In genomic region chr2:201909961-201910361, GRCh38 we compare ENCODE assay signal across 9 cellular contexts.
DNase-seq lines count a peak whose midpoint lies in the region; ATAC-seq and TF ChIP-seq lines count a peak whose summit lies in the region.
"Had no signal": no experiment of that assay in that cellular context is flagged by ENCODE, and none has a peak within 500 bp of the region (broad histone marks: within the 10 kb centered on the region; RNA-seq: fewer than 3 reads in every experiment).

No MANE protein-coding gene starts in this region.

- 38 to 59% methylated on average over 4 of the region's 4 CpGs for WGBS in heart right ventricle, 2 donors

- no peak for TF ChIP-seq CTCF in left ventricle myocardium inferior (IDR thresholded peaks at IDR 0.05; ENCODE audit: borderline replicate concordance)
- TF ChIP-seq CTCF in heart right ventricle (IDR thresholded peaks at IDR 0.05), result no peak
- TF ChIP-seq CTCF in HL-60 (IDR thresholded peaks at IDR 0.05; ENCODE audit: insufficient read depth, low read length), result no peak
- no peak for TF ChIP-seq CTCF in type B pancreatic cell (conservative IDR thresholded peaks at IDR 0.05)

- H3K4me3 Mint-ChIP-seq in type B pancreatic cell, result peak overlapping the region; percentile 35

- ATAC-seq in heart right ventricle, result no peak
- no peak for ATAC-seq in HG02973 (IDR thresholded peaks at IDR 0.05; ENCODE audit: unreplicated experiment)
- ATAC-seq in HG03378 (IDR thresholded peaks at IDR 0.05; ENCODE audit: unreplicated experiment), result no peak

- H3K4me1 ChIP-seq in left ventricle myocardium inferior (peaks cover 9% of the 10 kb centered on the region), heart right ventricle (peaks cover 0 to 9% (median 0%) of the 10 kb centered on the region in 9 donors)

- intact Hi-C loops in left ventricle myocardium inferior (cut with micrococcal nuclease) (no loop called here), heart right ventricle (cut with DNase I) (no loop called here)

- H3K36me3 ChIP-seq in left ventricle myocardium inferior (no peaks in the 10 kb centered on the region), heart right ventricle (no peaks in the 10 kb centered on the region)
- H3K36me3 ChIP-seq: Peyer's patch had no signal

- H3K27me3 ChIP-seq in left ventricle myocardium inferior (ENCODE audit: low read depth), result peaks cover 28% of the 10 kb centered on the region
- H3K27me3 ChIP-seq in heart right ventricle, result peaks cover 0 to 25% (median 9%) of the 10 kb centered on the region in 7 donors
- H3K27me3 ChIP-seq in HL-60 (ENCODE audit: insufficient read depth, poor library complexity, severe bottlenecking), result no peaks in the 10 kb centered on the region
- H3K27me3 ChIP-seq: Peyer's patch had no signal

- no peaks in the 10 kb centered on the region for H3K9me3 Mint-ChIP-seq in type B pancreatic cell

- H3K4me1 Mint-ChIP-seq in type B pancreatic cell (ENCODE audit: unreplicated experiment), result peaks cover 43% of the 10 kb centered on the region

- H3K27ac Mint-ChIP-seq in type B pancreatic cell, result peak overlapping the region; percentile 29

- no peaks in the 10 kb centered on the region for H3K36me3 Mint-ChIP-seq in type B pancreatic cell

- DNase-seq in left ventricle myocardium inferior, result no peak
- DNase-seq in heart right ventricle, result no peak
- peak; percentile 26 to 42 for DNase-seq in HL-60 (ENCODE audit: low read depth in 1 of 2, low spot score in 1 of 2)
- DNase-seq in astrocyte of the hippocampus (ENCODE audit: low read depth, low spot score), result peak; percentile 37
- no peak for DNase-seq in type B pancreatic cell (ENCODE audit: extremely low spot score, unreplicated experiment)
- DNase-seq in NCI-H128 (lab: John Stamatoyannopoulos, UW; ENCODE audit: unreplicated experiment), result no peak

- H3K27me3 Mint-ChIP-seq in type B pancreatic cell, result peaks cover 6% of the 10 kb centered on the region

- H3K9me3 ChIP-seq in left ventricle myocardium inferior (replicated peaks) (no peaks in the 10 kb centered on the region), heart right ventricle (no peaks in the 10 kb centered on the region)
- H3K9me3 ChIP-seq: Peyer's patch had no signal

- H3K27ac ChIP-seq in left ventricle myocardium inferior (replicated peaks), result no peak overlapping the region
- no peak overlapping the region for H3K27ac ChIP-seq in heart right ventricle
- no peak overlapping the region for H3K27ac ChIP-seq in HL-60 (replicated peaks)
- H3K27ac ChIP-seq: Peyer's patch had no signal

- H3K4me3 ChIP-seq in left ventricle myocardium inferior (peak overlapping the region; percentile 14), heart right ventricle (peak overlapping the region in 2 of 10 donors; percentile 3 to 6), HL-60 (replicated peaks; ENCODE audit: insufficient read depth, low read length) (0 out of 2 replicates have a peak overlapping the region, but pooled peaks have one; percentile 2)
- H3K4me3 ChIP-seq: Peyer's patch had no signal

Comparison
In these comparisons a context has a peak if more than half of its experiments do, and no peak if none do; other contexts are left out.
1. DNase-seq: peak in HL-60 (2 of 2) and astrocyte of the hippocampus (single experiment); none in left ventricle myocardium inferior (single experiment), heart right ventricle (0 of 2), type B pancreatic cell (single experiment) and NCI-H128 (single experiment).